25 cellular contexts compared by ENCODE assay signal in genomic region chr1:220385158-220385557, GRCh38.
"Had no signal": no experiment of that assay in that cellular context is flagged by ENCODE, and none has a peak within 500 bp of the region (broad histone marks: within the 10 kb centered on the region; RNA-seq: fewer than 3 reads in every experiment).

No MANE protein-coding gene starts in this region.

- ATAC-seq: esophagus mucosa, gastrocnemius medialis, heart right ventricle, left cardiac atrium, left lung, left ventricle myocardium superior, lower lobe of right lung, mucosa of descending colon had no signal

- DNase-seq: dermis blood vessel endothelial cell; dorsolateral prefrontal cortex; effector CD4-positive, alpha-beta T cell; effector memory CD4-positive, alpha-beta T cell; esophagus squamous epithelium; foreskin fibroblast; foreskin melanocyte; gastrocnemius medialis; glutamatergic neuron; head of caudate nucleus; heart right ventricle; hippocampal formation; left cardiac atrium; left lung; left ventricle myocardium superior; lower lobe of right lung; mesenchymal stem cell; mucosa of descending colon; naive B cell had no signal

- FAIRE-seq: colon, endothelial cell of umbilical vein, islet of Langerhans, keratinocyte had no signal

- H3K4me3 ChIP-seq: coronary artery, dorsolateral prefrontal cortex, esophagus squamous epithelium, gastrocnemius medialis, heart right ventricle, left lung, lower lobe of right lung, mucosa of descending colon had no signal

- H3K9me3 ChIP-seq: gastrocnemius medialis, left lung, lower lobe of right lung, mucosa of descending colon had no signal

- H3K27me3 ChIP-seq: esophagus squamous epithelium, gastrocnemius medialis, heart right ventricle, left lung had no signal

- H3K27ac ChIP-seq: coronary artery, dorsolateral prefrontal cortex, esophagus squamous epithelium, gastrocnemius medialis, heart right ventricle, left lung, lower lobe of right lung had no signal

- H3K36me3 ChIP-seq: esophagus squamous epithelium, gastrocnemius medialis, heart right ventricle, left lung, lower lobe of right lung had no signal

- H3K4me1 ChIP-seq: esophagus squamous epithelium, gastrocnemius medialis, heart right ventricle, left lung, lower lobe of right lung had no signal
